ENCODE assay signal across 20 cellular contexts in genomic region chr14:65664436-65664835, GRCh38.
"Had no signal": no experiment of that assay in that cellular context is flagged by ENCODE, and none has a peak within 500 bp of the region (broad histone marks: within the 10 kb centered on the region; RNA-seq: fewer than 3 reads in every experiment).

No MANE protein-coding gene starts in this region.

- H3K36me3 ChIP-seq: upper lobe of left lung had no signal

- H3K27ac ChIP-seq: body of pancreas, foreskin keratinocyte, upper lobe of left lung had no signal

- H3K4me1 ChIP-seq: body of pancreas, foreskin keratinocyte, upper lobe of left lung had no signal

- H3K4me3 ChIP-seq: body of pancreas, upper lobe of left lung had no signal

- DNase-seq: activated CD4-positive, alpha-beta memory T cell treated with anti-CD3 and anti-CD28 coated beads, Interleukin-2, amount 10 ng/mL, durations not matched to agents 7 days and 5 days; activated CD4-positive, alpha-beta T cell treated with anti-CD3 and anti-CD28 coated beads, Interleukin-2, amount 10 ng/mL, durations not matched to agents 24 days and 14 days; activated effector memory CD4-positive, alpha-beta T cell treated with Interleukin-2 at 50 U/mL for 16 hours; activated naive CD4-positive, alpha-beta T cell treated with anti-CD3 and anti-CD28 coated beads for 36 hours; activated T-cell treated with anti-CD3 and anti-CD28 coated beads, Interleukin-2, amount 50 U/mL, for 72 hours; anterior cingulate cortex; body of pancreas; caudate nucleus; effector CD8-positive, alpha-beta T cell; erythroblast; foreskin keratinocyte; islet precursor cell; left cardiac atrium; nucleus accumbens; small intestine; stimulated activated CD4-positive, alpha-beta T cell treated with anti-CD3 and anti-CD28 coated beads, Interleukin-15, amount 100 ng/mL, for 24 hours; stimulated activated CD4-positive, alpha-beta T cell treated with anti-CD3 and anti-CD28 coated beads, Interleukin-4, amount 100 ng/mL, for 1 hour; stimulated activated naive CD4-positive, alpha-beta T cell treated with Interleukin-2 at 50 U/mL for 16 hours; T1000; upper lobe of left lung had no signal

- H3K27me3 ChIP-seq: body of pancreas, foreskin keratinocyte, upper lobe of left lung had no signal

- H3K9me3 ChIP-seq: body of pancreas, upper lobe of left lung had no signal
